Comparison of ENCODE assay signal across 9 cellular contexts in the genomic region with DNA sequence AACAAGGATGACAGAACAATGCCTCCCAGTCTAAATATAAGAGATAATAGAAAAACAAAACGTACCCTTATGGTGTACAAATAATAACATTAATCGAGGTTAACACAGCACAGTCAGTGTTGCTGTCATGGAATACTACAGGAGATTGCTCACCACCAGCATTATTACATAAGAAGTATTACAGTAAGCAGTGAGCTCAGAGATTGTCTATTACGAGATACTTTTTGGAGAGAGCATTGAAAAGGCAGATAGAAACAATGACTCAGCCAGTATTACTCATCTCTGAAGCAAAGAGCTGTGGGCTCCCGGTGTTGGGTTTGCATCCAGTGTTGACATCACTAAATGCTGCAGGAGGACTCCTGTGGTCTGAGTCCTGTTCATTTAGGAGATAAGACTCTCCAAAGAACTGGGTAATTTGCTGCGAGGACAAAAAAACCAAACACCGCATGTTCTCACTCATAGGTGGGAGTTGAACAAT.
DNase-seq lines count a peak whose midpoint lies in the region; ATAC-seq and TF ChIP-seq lines count a peak whose summit lies in the region.
"Had no signal": no experiment of that assay in that cellular context is flagged by ENCODE, and none has a peak within 500 bp of the region (broad histone marks: within the 10 kb centered on the region; RNA-seq: fewer than 3 reads in every experiment).

No MANE protein-coding gene starts in this region.

- peak overlapping the region; percentile 70 for H3K9ac ChIP-seq in mesenchymal stem cell (ENCODE audit: low read length)

- peaks cover 8% of the 10 kb centered on the region for H3K27me3 Mint-ChIP-seq in activated T-helper 17 cell treated with anti-CD3 and anti-CD28 coated beads, Interleukin-2, amount 50 U/mL, for 72 hours

- H3K27me3 ChIP-seq in BE2C (no peaks in the 10 kb centered on the region), mesenchymal stem cell (ENCODE audit: control insufficient read depth in 1 of 2, insufficient read depth in 1 of 2, low read length in 2 of 2) (no peaks in the 10 kb centered on the region)

- no peak overlapping the region for H3K23ac ChIP-seq in mesenchymal stem cell (ENCODE audit: low read length in 2 of 2)

- H3K4me1 ChIP-seq in BE2C (peaks cover 4% of the 10 kb centered on the region; the same call in 1 of the 2 replicates), mesenchymal stem cell (ENCODE audit: control insufficient read depth, insufficient read depth, low read depth, low read length) (peaks cover 3% of the 10 kb centered on the region)

- no peak overlapping the region for H4K8ac ChIP-seq in mesenchymal stem cell (ENCODE audit: low read length)

- peak overlapping the region in 1 of 2 experiments; percentile 47 for H3K14ac ChIP-seq in mesenchymal stem cell (ENCODE audit: low read length in 2 of 2)

- H3K4me2 ChIP-seq in mesenchymal stem cell (ENCODE audit: low read length, poor library complexity, severe bottlenecking): no peak overlapping the region

- ATAC-seq in GM19395 (IDR thresholded peaks at IDR 0.05; ENCODE audit: unreplicated experiment) (peak; percentile 49), HG03442 (IDR thresholded peaks at IDR 0.05; ENCODE audit: unreplicated experiment) (peak; percentile 60)
- peak; percentile 77 for ATAC-seq in activated T-helper 17 cell treated with anti-CD3 and anti-CD28 coated beads, Interleukin-2, amount 50 U/mL, for 72 hours (replicated peaks)

- H3K9me3 Mint-ChIP-seq in activated T-helper 17 cell treated with anti-CD3 and anti-CD28 coated beads, Interleukin-2, amount 50 U/mL, for 72 hours: no peaks in the 10 kb centered on the region
- H3K9me3 Mint-ChIP-seq: naive B cell had no signal

- no peaks in the 10 kb centered on the region for H3K9me3 ChIP-seq in BE2C
- no peaks in the 10 kb centered on the region for H3K9me3 ChIP-seq in mesenchymal stem cell (ENCODE audit: control insufficient read depth, low read length)

- H3K79me1 ChIP-seq in mesenchymal stem cell (replicated peaks; ENCODE audit: low read length, poor library complexity, severe bottlenecking): no peaks in the 10 kb centered on the region

- no peak overlapping the region for H2BK15ac ChIP-seq in mesenchymal stem cell (ENCODE audit: low read depth, poor library complexity, severe bottlenecking)

- no peak overlapping the region for H2BK120ac ChIP-seq in mesenchymal stem cell (ENCODE audit: low read depth, low read length)

- no peak overlapping the region for H2BK12ac ChIP-seq in mesenchymal stem cell (ENCODE audit: low read length in 2 of 2)

- no peak overlapping the region for H3K4ac ChIP-seq in mesenchymal stem cell (ENCODE audit: low read depth in 1 of 2, low read length in 2 of 2)

- H3K4me3 Mint-ChIP-seq in activated T-helper 17 cell treated with anti-CD3 and anti-CD28 coated beads, Interleukin-2, amount 50 U/mL, for 72 hours: no peak overlapping the region
- H3K4me3 Mint-ChIP-seq: naive B cell had no signal

- 32% methylated on average over 5 of the region's 6 CpGs for WGBS in mesenchymal stem cell

- H2BK5ac ChIP-seq in mesenchymal stem cell (ENCODE audit: low read depth, low read length, poor library complexity, severe bottlenecking): no peak overlapping the region

- H4K91ac ChIP-seq in mesenchymal stem cell (ENCODE audit: low read length): no peak overlapping the region

- peak; percentile 34 for DNase-seq in BE2C
- DNase-seq in mesenchymal stem cell: peak; percentile 98
- DNase-seq in NCI-H2196 treated with DMSO at 0.1 percent for 48 hours (lab: John Stamatoyannopoulos, UW; ENCODE audit: unreplicated experiment): no peak
- DNase-seq in NCI-H1092 treated with DMSO at 0.1 percent for 48 hours (lab: John Stamatoyannopoulos, UW): no peak
- DNase-seq in NCI-H526 treated with DMSO at 0.1 percent for 48 hours (lab: John Stamatoyannopoulos, UW): no peak
- DNase-seq: naive B cell had no signal

- H3K4me3 ChIP-seq in BE2C (ENCODE audit: low read depth, low read length) (no peak overlapping the region), mesenchymal stem cell (ENCODE audit: insufficient read depth in 1 of 2, low read depth in 1 of 2, low read length in 2 of 2) (no peak overlapping the region)

- H3K18ac ChIP-seq in mesenchymal stem cell (ENCODE audit: low read depth in 1 of 2, low read length in 2 of 2): no peak overlapping the region

- H3K36me3 ChIP-seq in BE2C (no peaks in the 10 kb centered on the region), mesenchymal stem cell (ENCODE audit: control insufficient read depth in 1 of 2, insufficient read depth in 2 of 2, low read depth in 1 of 2, low read length in 2 of 2) (no peaks in the 10 kb centered on the region)

- no peak overlapping the region for H2AFZ ChIP-seq in mesenchymal stem cell (ENCODE audit: low read depth, low read length)

- TF ChIP-seq CTCF in BE2C (IDR thresholded peaks at IDR 0.05; ENCODE audit: low read depth, low read length): no peak

- no peaks in the 10 kb centered on the region for H3K36me3 Mint-ChIP-seq in activated T-helper 17 cell treated with anti-CD3 and anti-CD28 coated beads, Interleukin-2, amount 50 U/mL, for 72 hours (ENCODE audit: low read depth)
- H3K36me3 Mint-ChIP-seq: naive B cell had no signal

- no peak overlapping the region for H3K27ac Mint-ChIP-seq in activated T-helper 17 cell treated with anti-CD3 and anti-CD28 coated beads, Interleukin-2, amount 50 U/mL, for 72 hours

- H3K4me1 Mint-ChIP-seq in activated T-helper 17 cell treated with anti-CD3 and anti-CD28 coated beads, Interleukin-2, amount 50 U/mL, for 72 hours: no peaks in the 10 kb centered on the region
- H3K4me1 Mint-ChIP-seq: naive B cell had no signal

- H3K27ac ChIP-seq in mesenchymal stem cell (ENCODE audit: low read length, poor library complexity, severe bottlenecking): no peak overlapping the region

- no peak overlapping the region for H2AK5ac ChIP-seq in mesenchymal stem cell (ENCODE audit: low read length, severe bottlenecking)

Comparison
In these comparisons a context has a peak if more than half of its experiments do, and no peak if none do; other contexts are left out.
1. DNase-seq: peak in BE2C (single experiment) and mesenchymal stem cell (single experiment); none in NCI-H2196 treated with DMSO at 0.1 percent for 48 hours (single experiment), NCI-H1092 treated with DMSO at 0.1 percent for 48 hours (single experiment) and NCI-H526 treated with DMSO at 0.1 percent for 48 hours (single experiment).
2. Peak in every context shown above with its lines, with median percentiles within 50 percentile points of each other: ATAC-seq.